Comparison of ENCODE assay signal across 8 cellular contexts in the genomic region with DNA sequence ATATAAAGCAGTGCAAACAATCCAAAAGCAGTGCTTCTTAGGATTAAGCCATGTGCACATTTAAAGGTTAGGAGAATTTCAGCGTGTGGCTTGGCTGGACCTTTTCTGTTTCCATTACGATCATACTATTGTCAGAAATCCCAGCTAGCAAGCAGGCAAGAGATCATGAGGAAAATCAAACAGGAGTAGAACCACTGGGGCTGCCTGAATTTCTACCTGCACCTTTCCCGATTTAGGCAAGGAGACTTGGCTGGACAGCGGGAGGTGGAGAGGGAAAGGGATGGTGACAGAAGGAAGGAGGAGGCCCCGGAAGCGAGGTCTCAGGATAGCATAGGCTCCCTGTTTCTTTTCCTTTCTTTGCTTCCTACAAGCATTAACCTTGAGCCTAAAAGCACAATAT.
"Had no signal": no experiment of that assay in that cellular context is flagged by ENCODE, and none has a peak within 500 bp of the region (broad histone marks: within the 10 kb centered on the region; RNA-seq: fewer than 3 reads in every experiment).

No MANE protein-coding gene starts in this region.

- ATAC-seq: GM23338, HCT116, HepG2 had no signal

- H3K4me3 ChIP-seq: GM23338, HAP-1 had no signal

- H2AFZ ChIP-seq: GM23338 had no signal

- H3K4me2 ChIP-seq: GM23338 had no signal

- H3K36me3 ChIP-seq: HAP-1 had no signal

- DNase-seq: H7, HFFc6, KBM-7 had no signal

- H3K27ac ChIP-seq: HL-60 had no signal

- H3K9me3 ChIP-seq: HAP-1 had no signal

- H3K4me1 ChIP-seq: HAP-1 had no signal
